In genomic region chr12:11672833-11673232, GRCh38 we compare ENCODE assay signal across 20 cellular contexts. TPM values are rescaled to one million over a fixed set of nuclear protein-coding genes. Genes with fewer than 3 reads are reported as not detected.
DNase-seq lines count a peak whose midpoint lies in the region; ATAC-seq and TF ChIP-seq lines count a peak whose summit lies in the region.
"Had no signal": no experiment of that assay in that cellular context is flagged by ENCODE, and none has a peak within 500 bp of the region (broad histone marks: within the 10 kb centered on the region; RNA-seq: fewer than 3 reads in every experiment).

No MANE protein-coding gene starts in this region.

- H3K9ac ChIP-seq in BLaER1 treated with 17β-estradiol and CSF1 and Interleukin-3, amounts not matched to agents 10 nM and 100 nM: no peak overlapping the region

- ATAC-seq in T-helper 17 cell (no peak), GM18868 (IDR thresholded peaks at IDR 0.05; ENCODE audit: unreplicated experiment) (no peak)
- ATAC-seq in activated CD8-positive, alpha-beta T cell treated with anti-CD3 and anti-CD28 coated beads, Interleukin-2, amount 10 ng/mL, durations not matched to agents 7 days and 5 days: no peak
- ATAC-seq: activated naive CD8-positive, alpha-beta T cell treated with anti-CD3 and anti-CD28 coated beads, Interleukin-2, amount 50 U/mL, for 24 hours; effector memory CD8-positive, alpha-beta T cell; stimulated activated naive CD8-positive, alpha-beta T cell treated with anti-CD3 and anti-CD28 coated beads, Interleukin-15, Interleukin-2, amounts not matched to agents 100 U/mL and 50 U/mL, for 24 hours had no signal

- H3K36me3 Mint-ChIP-seq in T-helper 17 cell (ENCODE audit: low read depth): peaks cover 2% of the 10 kb centered on the region
- peaks cover 4% of the 10 kb centered on the region for H3K36me3 Mint-ChIP-seq in activated CD8-positive, alpha-beta T cell treated with anti-CD3 and anti-CD28 coated beads, Interleukin-2, amount 10 ng/mL, durations not matched to agents 7 days and 5 days (ENCODE audit: low read depth)

- DNase-seq in T-helper 17 cell: no peak
- DNase-seq in left ventricle myocardium inferior: no peak
- DNase-seq in sigmoid colon: no peak
- DNase-seq in RWPE1 (ENCODE audit: low spot score): no peak
- DNase-seq in stimulated activated CD4-positive, alpha-beta T cell treated with anti-CD3 and anti-CD28 coated beads, Interleukin-2, amount 100 ng/mL, for 48 hours: no peak
- DNase-seq in activated CD8-positive, alpha-beta T cell treated with anti-CD3 and anti-CD28 coated beads, Interleukin-2, amount 10 ng/mL, durations not matched to agents 7 days and 5 days: no peak
- DNase-seq: activated B cell treated with CpG ODN at 0.5 μM for 24 hours; activated naive CD8-positive, alpha-beta T cell treated with anti-CD3 and anti-CD28 coated beads, Interleukin-2, amount 50 U/mL, for 24 hours; CD8-positive, alpha-beta memory T cell; central memory CD4-positive, alpha-beta T cell; effector memory CD8-positive, alpha-beta T cell; islet precursor cell; NCI-H1930; SHP77; stimulated activated naive CD8-positive, alpha-beta T cell treated with anti-CD3 and anti-CD28 coated beads, Interleukin-15, Interleukin-2, amounts not matched to agents 100 U/mL and 50 U/mL, for 24 hours; T-helper 2 cell; uterus had no signal

- no peak for TF ChIP-seq POLR2A in sigmoid colon (IDR thresholded peaks at IDR 0.05)

- no peaks in the 10 kb centered on the region for H3K27me3 ChIP-seq in BLaER1 treated with 17β-estradiol and CSF1 and Interleukin-3, amounts not matched to agents 10 nM and 100 nM
- no peaks in the 10 kb centered on the region for H3K27me3 ChIP-seq in left ventricle myocardium inferior (ENCODE audit: low read depth)
- H3K27me3 ChIP-seq in sigmoid colon: no peaks in the 10 kb centered on the region
- H3K27me3 ChIP-seq: uterus had no signal

- no peaks in the 10 kb centered on the region for H3K27me3 Mint-ChIP-seq in T-helper 17 cell
- H3K27me3 Mint-ChIP-seq in activated CD8-positive, alpha-beta T cell treated with anti-CD3 and anti-CD28 coated beads, Interleukin-2, amount 10 ng/mL, durations not matched to agents 7 days and 5 days (ENCODE audit: low read depth): no peaks in the 10 kb centered on the region
- H3K27me3 Mint-ChIP-seq: activated B cell treated with CpG ODN at 0.5 μM for 24 hours; activated naive CD8-positive, alpha-beta T cell treated with anti-CD3 and anti-CD28 coated beads, Interleukin-2, amount 50 U/mL, for 24 hours; CD8-positive, alpha-beta memory T cell; effector memory CD8-positive, alpha-beta T cell had no signal

- intact Hi-C loops in left ventricle myocardium inferior (cut with micrococcal nuclease): no loop called here
- intact Hi-C loops in sigmoid colon (cut with DNase I): no loop called here

- peak overlapping the region; percentile 92 for H3K27ac Mint-ChIP-seq in T-helper 17 cell
- H3K27ac Mint-ChIP-seq in activated CD8-positive, alpha-beta T cell treated with anti-CD3 and anti-CD28 coated beads, Interleukin-2, amount 10 ng/mL, durations not matched to agents 7 days and 5 days: no peak overlapping the region
- H3K27ac Mint-ChIP-seq: activated B cell treated with CpG ODN at 0.5 μM for 24 hours; activated naive CD8-positive, alpha-beta T cell treated with anti-CD3 and anti-CD28 coated beads, Interleukin-2, amount 50 U/mL, for 24 hours had no signal

- H3K4me2 ChIP-seq in BLaER1 treated with 17β-estradiol and CSF1 and Interleukin-3, amounts not matched to agents 10 nM and 100 nM: peak overlapping the region in 6 of 11 experiments; percentile 39 to 71 (median 61); a peak in 13 of 22 replicates

- H3K9me3 Mint-ChIP-seq in activated CD8-positive, alpha-beta T cell treated with anti-CD3 and anti-CD28 coated beads, Interleukin-2, amount 10 ng/mL, durations not matched to agents 7 days and 5 days (ENCODE audit: insufficient read depth): no peaks in the 10 kb centered on the region
- H3K9me3 Mint-ChIP-seq: activated B cell treated with CpG ODN at 0.5 μM for 24 hours; activated naive CD8-positive, alpha-beta T cell treated with anti-CD3 and anti-CD28 coated beads, Interleukin-2, amount 50 U/mL, for 24 hours; CD8-positive, alpha-beta memory T cell; effector memory CD8-positive, alpha-beta T cell; neural crest cell had no signal

- TF ChIP-seq CTCF in left ventricle myocardium inferior (IDR thresholded peaks at IDR 0.05; ENCODE audit: borderline replicate concordance) (no peak), sigmoid colon (IDR thresholded peaks at IDR 0.05) (no peak), RWPE1 (conservative IDR thresholded peaks at IDR 0.05; ENCODE audit: low read depth) (no peak)

- H3K4me1 ChIP-seq in BLaER1 treated with 17β-estradiol and CSF1 and Interleukin-3, amounts not matched to agents 10 nM and 100 nM: peaks cover 30 to 100% (median 60%) of the 10 kb centered on the region in 10 experiments
- H3K4me1 ChIP-seq in left ventricle myocardium inferior (peaks cover 99% of the 10 kb centered on the region), sigmoid colon (peaks cover 0 to 98% (median 70%) of the 10 kb centered on the region in 4 donors)
- H3K4me1 ChIP-seq: uterus had no signal

- no peaks in the 10 kb centered on the region for H3K9me3 ChIP-seq in BLaER1 treated with 17β-estradiol and CSF1 and Interleukin-3, amounts not matched to agents 10 nM and 100 nM (replicated peaks in 1 of 11)
- H3K9me3 ChIP-seq in T-helper 17 cell (ENCODE audit: control insufficient read depth, low read length, poor library complexity, severe bottlenecking) (no peaks in the 10 kb centered on the region), left ventricle myocardium inferior (replicated peaks) (no peaks in the 10 kb centered on the region), sigmoid colon (no peaks in the 10 kb centered on the region)
- H3K9me3 ChIP-seq: uterus had no signal

- 67 to 75% methylated on average over 7 of the region's 7 CpGs for WGBS in sigmoid colon, 2 donors

- H3K27ac ChIP-seq in BLaER1 treated with 17β-estradiol and CSF1 and Interleukin-3, amounts not matched to agents 10 nM and 100 nM: no peak overlapping the region
- H3K27ac ChIP-seq in left ventricle myocardium inferior (replicated peaks) (peak overlapping the region; percentile 67), sigmoid colon (peak overlapping the region; percentile 28 to 64 (median 54)), RWPE1 (no peak overlapping the region)

- no peak overlapping the region for H3K4me3 ChIP-seq in BLaER1 treated with 17β-estradiol and CSF1 and Interleukin-3, amounts not matched to agents 10 nM and 100 nM
- H3K4me3 ChIP-seq in left ventricle myocardium inferior: peak overlapping the region; percentile 7
- H3K4me3 ChIP-seq in sigmoid colon: no peak overlapping the region
- H3K4me3 ChIP-seq: uterus had no signal

- no peak overlapping the region for H3K4me3 Mint-ChIP-seq in T-helper 17 cell
- H3K4me3 Mint-ChIP-seq in activated CD8-positive, alpha-beta T cell treated with anti-CD3 and anti-CD28 coated beads, Interleukin-2, amount 10 ng/mL, durations not matched to agents 7 days and 5 days: no peak overlapping the region
- H3K4me3 Mint-ChIP-seq: activated B cell treated with CpG ODN at 0.5 μM for 24 hours; activated naive CD8-positive, alpha-beta T cell treated with anti-CD3 and anti-CD28 coated beads, Interleukin-2, amount 50 U/mL, for 24 hours; CD8-positive, alpha-beta memory T cell; effector memory CD8-positive, alpha-beta T cell; neural crest cell had no signal

- peaks cover 86 to 100% (median 98%) of the 10 kb centered on the region in 11 experiments for H4K20me1 ChIP-seq in BLaER1 treated with 17β-estradiol and CSF1 and Interleukin-3, amounts not matched to agents 10 nM and 100 nM

- POLR2A ChIA-PET in RWPE1 (lab: Yijun Ruan, JAX; ENCODE audit: low non-redundant PET): no interaction called here
- POLR2A ChIA-PET in activated CD8-positive, alpha-beta T cell treated with anti-CD3 and anti-CD28 coated beads, Interleukin-2, amount 10 ng/mL, durations not matched to agents 7 days and 5 days (lab: Charles Lee): no interaction called here

- H3K36me3 ChIP-seq in BLaER1 treated with 17β-estradiol and CSF1 and Interleukin-3, amounts not matched to agents 10 nM and 100 nM: peaks cover 10 to 67% (median 27%) of the 10 kb centered on the region in 11 experiments
- H3K36me3 ChIP-seq in left ventricle myocardium inferior (no peaks in the 10 kb centered on the region), sigmoid colon (no peaks in the 10 kb centered on the region)
- H3K36me3 ChIP-seq: uterus had no signal

- TF ChIP-seq EP300 in sigmoid colon (IDR thresholded peaks at IDR 0.05): no peak

- H3K4me1 Mint-ChIP-seq in T-helper 17 cell: peaks cover 66% of the 10 kb centered on the region
- H3K4me1 Mint-ChIP-seq in activated CD8-positive, alpha-beta T cell treated with anti-CD3 and anti-CD28 coated beads, Interleukin-2, amount 10 ng/mL, durations not matched to agents 7 days and 5 days (ENCODE audit: low read depth): peaks cover 3% of the 10 kb centered on the region

- CTCF ChIA-PET in RWPE1 (lab: Yijun Ruan, JAX): no interaction called here
- CTCF ChIA-PET in activated CD8-positive, alpha-beta T cell treated with anti-CD3 and anti-CD28 coated beads, Interleukin-2, amount 10 ng/mL, durations not matched to agents 7 days and 5 days (lab: Charles Lee): no interaction called here

RNA-seq across cellular contexts. Expression of gene ETV6, which starts 23.4 kb away (rescaled TPM):
- total RNA-seq in T-helper 17 cell (10 to 100 TPM; 57.3 to 60.6 TPM), left ventricle myocardium inferior (16.9 TPM), sigmoid colon (10 to 100 TPM; 15.7 to 35.2 (median 23.6) TPM)
- 10 to 100 TPM in 2 of 3 donors, 1 to 10 TPM in 1; 8.4 to 17.3 (median 13.4) TPM for polyA plus RNA-seq in sigmoid colon
- 10 to 100 TPM; 22.1 to 26.1 TPM for total RNA-seq in activated CD8-positive, alpha-beta T cell treated with anti-CD3 and anti-CD28 coated beads, Interleukin-2, amount 10 ng/mL, durations not matched to agents 7 days and 5 days

Comparison
In these comparisons a context has a peak if more than half of its experiments do, and no peak if none do; other contexts are left out.
1. H3K27ac ChIP-seq: peak in left ventricle myocardium inferior (single experiment) and sigmoid colon (4 of 4); none in BLaER1 treated with 17β-estradiol and CSF1 and Interleukin-3, amounts not matched to agents 10 nM and 100 nM (0 of 11) and RWPE1 (single experiment).